Comparison of ENCODE assay signal across 22 cellular contexts in genomic region chr2:98085649-98086048, GRCh38. TPM values are rescaled to one million over a fixed set of nuclear protein-coding genes. Genes with fewer than 3 reads are reported as not detected.
A peak's percentile ranks its signal among the peaks of the same experiment; 100 is the strongest.
DNase-seq lines count a peak whose midpoint lies in the region; ATAC-seq, FAIRE-seq and TF ChIP-seq lines count a peak whose summit lies in the region.
"Had no signal": no experiment of that assay in that cellular context is flagged by ENCODE, and none has a peak within 500 bp of the region (broad histone marks: within the 10 kb centered on the region; RNA-seq: fewer than 3 reads in every experiment).

No MANE protein-coding gene starts in this region.

- H3K4me3 ChIP-seq in astrocyte (ENCODE audit: insufficient read depth, low read depth, low read length): no peak overlapping the region
- H3K4me3 ChIP-seq: thyroid gland had no signal

- TF ChIP-seq CTCF in astrocyte (IDR thresholded peaks at IDR 0.05; ENCODE audit: insufficient read depth, low read depth, low read length) (no peak), type B pancreatic cell (conservative IDR thresholded peaks at IDR 0.05) (no peak)

- H3K36me3 ChIP-seq in astrocyte (ENCODE audit: insufficient read depth, low read length): no peaks in the 10 kb centered on the region
- H3K36me3 ChIP-seq: breast epithelium, esophagus squamous epithelium, thyroid gland had no signal

- ATAC-seq in activated naive CD8-positive, alpha-beta T cell treated with anti-CD3 and anti-CD28 coated beads, Interleukin-2, amount 50 U/mL, for 24 hours: no peak
- no peak for ATAC-seq in naive B cell (ENCODE audit: low read depth in 2 of 2)

- no peak overlapping the region for H3K27ac Mint-ChIP-seq in activated naive CD8-positive, alpha-beta T cell
- H3K27ac Mint-ChIP-seq in activated naive CD8-positive, alpha-beta T cell treated with anti-CD3 and anti-CD28 coated beads, Interleukin-2, amount 50 U/mL, for 24 hours: no peak overlapping the region
- H3K27ac Mint-ChIP-seq in astrocyte (ENCODE audit: unreplicated experiment): no peak overlapping the region
- H3K27ac Mint-ChIP-seq in naive B cell: peak overlapping the region in 3 of 6 donors; percentile 81 to 86 (median 82)
- H3K27ac Mint-ChIP-seq in type B pancreatic cell: peak overlapping the region; percentile 52
- H3K27ac Mint-ChIP-seq: activated naive CD4-positive, alpha-beta T cell treated with anti-CD3 and anti-CD28 coated beads, Interleukin-2, amount 50 U/mL, for 24 hours had no signal

- no peaks in the 10 kb centered on the region for H3K36me3 Mint-ChIP-seq in activated naive CD8-positive, alpha-beta T cell
- H3K36me3 Mint-ChIP-seq in activated naive CD8-positive, alpha-beta T cell treated with anti-CD3 and anti-CD28 coated beads, Interleukin-2, amount 50 U/mL, for 24 hours (ENCODE audit: low read depth): no peaks in the 10 kb centered on the region
- H3K36me3 Mint-ChIP-seq in astrocyte (ENCODE audit: low read depth, unreplicated experiment) (no peaks in the 10 kb centered on the region), naive B cell (no peaks in the 10 kb centered on the region), type B pancreatic cell (no peaks in the 10 kb centered on the region)
- H3K36me3 Mint-ChIP-seq: activated naive CD4-positive, alpha-beta T cell treated with anti-CD3 and anti-CD28 coated beads, Interleukin-2, amount 50 U/mL, for 24 hours had no signal

- H3K27ac ChIP-seq in astrocyte (ENCODE audit: low read depth, low read length): no peak overlapping the region
- H3K27ac ChIP-seq: breast epithelium, thyroid gland had no signal

- no peaks in the 10 kb centered on the region for H3K9me3 Mint-ChIP-seq in activated naive CD8-positive, alpha-beta T cell (ENCODE audit: low read depth)
- no peaks in the 10 kb centered on the region for H3K9me3 Mint-ChIP-seq in activated naive CD8-positive, alpha-beta T cell treated with anti-CD3 and anti-CD28 coated beads, Interleukin-2, amount 50 U/mL, for 24 hours
- H3K9me3 Mint-ChIP-seq in astrocyte (ENCODE audit: unreplicated experiment) (peaks cover 2% of the 10 kb centered on the region), naive B cell (no peaks in the 10 kb centered on the region), type B pancreatic cell (no peaks in the 10 kb centered on the region)
- H3K9me3 Mint-ChIP-seq: activated naive CD4-positive, alpha-beta T cell treated with anti-CD3 and anti-CD28 coated beads, Interleukin-2, amount 50 U/mL, for 24 hours had no signal

- H3K4me1 ChIP-seq in astrocyte (ENCODE audit: insufficient read depth, low read length): peaks cover 9% of the 10 kb centered on the region

- peaks cover 25% of the 10 kb centered on the region for H3K27me3 ChIP-seq in astrocyte (ENCODE audit: insufficient read depth, low read length)
- H3K27me3 ChIP-seq: breast epithelium, thyroid gland had no signal

- H3K4me3 Mint-ChIP-seq in activated naive CD8-positive, alpha-beta T cell: peak overlapping the region; percentile 30
- no peak overlapping the region for H3K4me3 Mint-ChIP-seq in activated naive CD8-positive, alpha-beta T cell treated with anti-CD3 and anti-CD28 coated beads, Interleukin-2, amount 50 U/mL, for 24 hours
- H3K4me3 Mint-ChIP-seq in astrocyte (ENCODE audit: unreplicated experiment) (peak overlapping the region; percentile 47), naive B cell (peak overlapping the region in 7 of 8 donors; percentile 0 to 77 (median 46)), type B pancreatic cell (peak overlapping the region; percentile 81)

- H2AFZ ChIP-seq in astrocyte (ENCODE audit: low read depth, low read length): no peak overlapping the region

- H4K20me1 ChIP-seq in astrocyte (ENCODE audit: insufficient read depth, low read length): no peaks in the 10 kb centered on the region

- H3K79me2 ChIP-seq in astrocyte (ENCODE audit: insufficient read depth, low read length): no peaks in the 10 kb centered on the region

- no peak for DNase-seq in activated naive CD8-positive, alpha-beta T cell treated with anti-CD3 and anti-CD28 coated beads, Interleukin-2, amount 50 U/mL, for 24 hours
- DNase-seq in astrocyte (ENCODE audit: low read depth) (no peak), naive B cell (no peak), type B pancreatic cell (ENCODE audit: extremely low spot score, unreplicated experiment) (no peak), NCI-H2227 (lab: John Stamatoyannopoulos, UW; ENCODE audit: unreplicated experiment) (no peak), NCI-H82 treated with DMSO at 0.1 percent for 48 hours (lab: John Stamatoyannopoulos, UW; ENCODE audit: unreplicated experiment) (no peak)
- DNase-seq in activated CD8-positive, alpha-beta memory T cell treated with anti-CD3 and anti-CD28 coated beads, Interleukin-2, amount 50 U/mL, for 48 hours: no peak
- DNase-seq: C1 segment of cervical spinal cord, DMS 273 treated with DMSO at 0.1 percent for 48 hours, esophagus squamous epithelium, GDM1, NCI-H1436 had no signal

- FAIRE-seq in astrocyte (lab: Jason Lieb, UNC): no peak

- H3K9ac ChIP-seq in astrocyte (ENCODE audit: low read length): no peak overlapping the region
- H3K9ac ChIP-seq: SK-N-SH had no signal

- H3K4me1 Mint-ChIP-seq in activated naive CD8-positive, alpha-beta T cell (ENCODE audit: low read depth): peaks cover 31% of the 10 kb centered on the region
- H3K4me1 Mint-ChIP-seq in activated naive CD8-positive, alpha-beta T cell treated with anti-CD3 and anti-CD28 coated beads, Interleukin-2, amount 50 U/mL, for 24 hours: peaks cover 32% of the 10 kb centered on the region
- H3K4me1 Mint-ChIP-seq in astrocyte (ENCODE audit: low read depth, unreplicated experiment): peaks cover 3% of the 10 kb centered on the region
- H3K4me1 Mint-ChIP-seq in naive B cell: peaks cover 46 to 64% (median 59%) of the 10 kb centered on the region in 3 donors
- H3K4me1 Mint-ChIP-seq in type B pancreatic cell (ENCODE audit: unreplicated experiment): peaks cover 18% of the 10 kb centered on the region

- peaks cover 47% of the 10 kb centered on the region for H3K27me3 Mint-ChIP-seq in activated naive CD8-positive, alpha-beta T cell
- peaks cover 53% of the 10 kb centered on the region for H3K27me3 Mint-ChIP-seq in activated naive CD8-positive, alpha-beta T cell treated with anti-CD3 and anti-CD28 coated beads, Interleukin-2, amount 50 U/mL, for 24 hours
- H3K27me3 Mint-ChIP-seq in astrocyte (ENCODE audit: low read depth, unreplicated experiment): peaks cover 57% of the 10 kb centered on the region
- H3K27me3 Mint-ChIP-seq in naive B cell: peaks cover 0 to 12% (median 5%) of the 10 kb centered on the region in 3 donors
- peaks cover 55% of the 10 kb centered on the region for H3K27me3 Mint-ChIP-seq in type B pancreatic cell

- H3K9me3 ChIP-seq in astrocyte (ENCODE audit: insufficient read depth, low read depth, low read length): no peaks in the 10 kb centered on the region
- H3K9me3 ChIP-seq: breast epithelium, esophagus squamous epithelium, SK-N-SH, thyroid gland had no signal

- H3K4me2 ChIP-seq in astrocyte (ENCODE audit: low read length): no peak overlapping the region

RNA-seq across cellular contexts. Expression of gene VWA3B, which starts 1.3 kb away (rescaled TPM):
- total RNA-seq in astrocyte: not detected in 2 replicates
- not detected for polyA plus RNA-seq in naive B cell (ENCODE audit: low read depth in 6 of 6)
- total RNA-seq in type B pancreatic cell (ENCODE audit: low replicate concordance): 0.38 and 4.1 TPM in 2 replicates
- total RNA-seq: A673, breast epithelium, dermis microvascular lymphatic vessel endothelial cell, esophagus squamous epithelium, myocyte, pulmonary artery endothelial cell, RPMI7951 had no signal
- polyA plus RNA-seq: SK-N-SH had no signal
